22 cellular contexts compared by ENCODE assay signal in genomic region chr13:36880961-36881360, GRCh38. TPM values are rescaled to one million over a fixed set of nuclear protein-coding genes. Genes with fewer than 3 reads are reported as not detected.
A peak's percentile ranks its signal among the peaks of the same experiment; 100 is the strongest.
DNase-seq lines count a peak whose midpoint lies in the region; ATAC-seq, FAIRE-seq and TF ChIP-seq lines count a peak whose summit lies in the region.
"Had no signal": no experiment of that assay in that cellular context is flagged by ENCODE, and none has a peak within 500 bp of the region (broad histone marks: within the 10 kb centered on the region; RNA-seq: fewer than 3 reads in every experiment).

No MANE protein-coding gene starts in this region.

- H3K4me1 Mint-ChIP-seq in chondrocyte (ENCODE audit: low read depth) = peaks cover 14% of the 10 kb centered on the region
- H3K4me1 Mint-ChIP-seq: CD4-positive, CD25-positive, alpha-beta regulatory T cell; IgD-negative memory B cell had no signal

- no peak overlapping the region for H3K4me3 Mint-ChIP-seq in chondrocyte (ENCODE audit: unreplicated experiment)
- H3K4me3 Mint-ChIP-seq: CD4-positive, CD25-positive, alpha-beta regulatory T cell; H9; IgD-negative memory B cell had no signal

- H2AFZ ChIP-seq in HepG2 (ENCODE audit: low read length) = no peak overlapping the region

- H3K4me2 ChIP-seq in HepG2 (ENCODE audit: low read depth, low read length) = no peak overlapping the region

- DNase-seq in HepG2 (ENCODE audit: low spot score) (no peak), right lobe of liver (no peak), adipocyte (ENCODE audit: low read depth) (peak; percentile 12), fibroblast of peridontal ligament (ENCODE audit: extremely low read depth) (peak; percentile 17), chondrocyte (ENCODE audit: low spot score) (no peak), GM20000 (ENCODE audit: low spot score) (no peak), cortex of kidney (lab: John Stamatoyannopoulos, UW) (no peak)
- DNase-seq: 8988T; AML-193; CD4-positive, CD25-positive, alpha-beta regulatory T cell; H9; MV-4-11; NCI-H1436; NCI-H2081 treated with DMSO at 0.1 percent for 48 hours; NCI-H2227 treated with DMSO at 0.1 percent for 48 hours; NCI-H526 treated with DMSO at 0.1 percent for 48 hours; OCI-M1; SJCRH30 had no signal

- no peak for TF ChIP-seq EP300 in HepG2 (IDR thresholded peaks at IDR 0.05; ENCODE audit: low read depth in 2 of 2, low read length in 2 of 2)
- TF ChIP-seq EP300 in HepG2 (CRISPR knock-in tag; IDR thresholded peaks at IDR 0.05; ENCODE audit: borderline replicate concordance) = no peak

- no TSS peak for BruUV-seq in HepG2 (replicated peaks; lab: Mats Ljungman, UMichigan)

- no peaks in the 10 kb centered on the region for H4K20me1 ChIP-seq in HepG2 (ENCODE audit: insufficient read depth, low read length)

- no peaks in the 10 kb centered on the region for H3K27me3 Mint-ChIP-seq in chondrocyte (ENCODE audit: low read depth)
- H3K27me3 Mint-ChIP-seq: CD4-positive, CD25-positive, alpha-beta regulatory T cell had no signal

- CTCF ChIA-PET in HepG2 (lab: Yijun Ruan, JAX; ENCODE audit: low intra/inter-chr PET ratio, low total read pairs) = no interaction called here

- H3K36me3 ChIP-seq in HepG2 (replicated peaks in 1 of 2; ENCODE audit: control insufficient read depth in 1 of 2, insufficient read depth in 2 of 2, low read length in 2 of 2) = peaks cover 0 to 9% of the 10 kb centered on the region in 2 experiments; a peak in 2 of 5 replicates
- no peaks in the 10 kb centered on the region for H3K36me3 ChIP-seq in right lobe of liver
- peaks cover 7% of the 10 kb centered on the region for H3K36me3 ChIP-seq in adipocyte (ENCODE audit: control insufficient read depth, insufficient read depth, low read length, severe bottlenecking)
- H3K36me3 ChIP-seq: SJCRH30 had no signal

- H3K9me3 ChIP-seq in HepG2 (ENCODE audit: low read length) (no peaks in the 10 kb centered on the region), right lobe of liver (no peaks in the 10 kb centered on the region), adipocyte (ENCODE audit: control insufficient read depth, low read length) (no peaks in the 10 kb centered on the region)
- H3K9me3 ChIP-seq: SJCRH30 had no signal

- H3K4me1 ChIP-seq in HepG2 (ENCODE audit: insufficient read depth, low read length) = peaks cover 63% of the 10 kb centered on the region
- no peaks in the 10 kb centered on the region for H3K4me1 ChIP-seq in right lobe of liver
- peaks cover 6% of the 10 kb centered on the region for H3K4me1 ChIP-seq in adipocyte (ENCODE audit: control insufficient read depth, insufficient read depth, low read length)

- peaks cover 18% of the 10 kb centered on the region for H3K79me2 ChIP-seq in HepG2 (ENCODE audit: insufficient read depth, low read length)

- POLR2A ChIA-PET in HepG2 (lab: Yijun Ruan, JAX) = no interaction called here

- intact Hi-C loops in HepG2 (cut with micrococcal nuclease; ENCODE audit: unreplicated experiment) = no loop called here
- intact Hi-C loops in right lobe of liver (cut with DNase I) = no loop called here

- in situ Hi-C loops in HepG2 (cut with HindIII; ENCODE audit: extremely low pct_ligation_motif_present, low pct_unique_long_range_greater_than_20kb) = loop anchor here (5.0 kb wide), 1 partner anchor 41 kb away; the partner anchor contains the start of gene SMAD9

- H3K27ac ChIP-seq in HepG2 (ENCODE audit: extremely low read length, insufficient read depth, low read length) = peak overlapping the region; percentile 99
- no peak overlapping the region for H3K27ac ChIP-seq in right lobe of liver
- H3K27ac ChIP-seq: RWPE1, SJCRH30 had no signal

- H3K4me3 ChIP-seq in HepG2 (replicated peaks in 1 of 3; ENCODE audit: insufficient read depth in 1 of 3, low read depth in 2 of 3, low read length in 3 of 3) (no peak overlapping the region), right lobe of liver (no peak overlapping the region), adipocyte (ENCODE audit: low read length) (no peak overlapping the region)
- H3K4me3 ChIP-seq: SJCRH30 had no signal

- WGBS in HepG2 (ENCODE audit: low lambda C conversion rate) = 93% methylated on average over 2 of the region's 2 CpGs
- WGBS in right lobe of liver (ENCODE audit: insufficient coverage, low coverage, low lambda C conversion rate, missing lambda C conversion rate) = 36% methylated on average over 2 of the region's 2 CpGs

- no peaks in the 10 kb centered on the region for H3K9me3 Mint-ChIP-seq in chondrocyte (ENCODE audit: low read depth)
- H3K9me3 Mint-ChIP-seq: H9, IgD-negative memory B cell had no signal

- no peak for FAIRE-seq in HepG2 (lab: Jason Lieb, UNC)
- FAIRE-seq: GM12892 had no signal

- H3K27me3 ChIP-seq in HepG2 (ENCODE audit: control insufficient read depth in 1 of 2, insufficient read depth in 2 of 2, low read length in 2 of 2) (no peaks in the 10 kb centered on the region), right lobe of liver (no peaks in the 10 kb centered on the region), adipocyte (replicated peaks; ENCODE audit: control insufficient read depth, insufficient read depth, low read length) (no peaks in the 10 kb centered on the region)
- H3K27me3 ChIP-seq: SJCRH30 had no signal

- H3K9ac ChIP-seq in HepG2 (ENCODE audit: insufficient read depth, low read depth, low read length) (no peak overlapping the region), adipocyte (ENCODE audit: low read length) (no peak overlapping the region)

- no peak for TF ChIP-seq RAD21 in HepG2 (CRISPR knock-in tag; IDR thresholded peaks at IDR 0.05)

- no peak overlapping the region for H3K27ac Mint-ChIP-seq in chondrocyte (ENCODE audit: unreplicated experiment)
- H3K27ac Mint-ChIP-seq: CD4-positive, CD25-positive, alpha-beta regulatory T cell; H9; IgD-negative memory B cell had no signal

- peaks cover 13% of the 10 kb centered on the region for H3K36me3 Mint-ChIP-seq in chondrocyte (ENCODE audit: low read depth)
- H3K36me3 Mint-ChIP-seq: CD4-positive, CD25-positive, alpha-beta regulatory T cell; IgD-negative memory B cell had no signal

- TF ChIP-seq POLR2A in HepG2 (IDR thresholded peaks at IDR 0.05; ENCODE audit: insufficient read depth in 1 of 2, low read depth in 2 of 2, low read length in 2 of 2) (no peak), right lobe of liver (IDR thresholded peaks at IDR 0.05) (no peak)

- TF ChIP-seq CTCF in HepG2 (CRISPR knock-in tag; IDR thresholded peaks at IDR 0.05) = no peak
- no peak for TF ChIP-seq CTCF in right lobe of liver (IDR thresholded peaks at IDR 0.05)
- no peak for TF ChIP-seq CTCF in chondrocyte (IDR thresholded peaks at IDR 0.05)
- TF ChIP-seq CTCF in GM20000 (IDR thresholded peaks at IDR 0.05; ENCODE audit: extremely low read depth, missing control alignments) = no peak

- ATAC-seq in HepG2 (no peak), right lobe of liver (no peak), GM21576 (IDR thresholded peaks at IDR 0.05; ENCODE audit: unreplicated experiment) (no peak)

TF ChIP-seq in HepG2, 621 proteins besides CTCF, POLR2A, EP300 and RAD21 (continues in another document):
- no peak for TF ChIP-seq ZNF644 (CRISPR knock-in tag; IDR thresholded peaks at IDR 0.05; ENCODE audit: low read depth)
- TF ChIP-seq, protein P1, sequence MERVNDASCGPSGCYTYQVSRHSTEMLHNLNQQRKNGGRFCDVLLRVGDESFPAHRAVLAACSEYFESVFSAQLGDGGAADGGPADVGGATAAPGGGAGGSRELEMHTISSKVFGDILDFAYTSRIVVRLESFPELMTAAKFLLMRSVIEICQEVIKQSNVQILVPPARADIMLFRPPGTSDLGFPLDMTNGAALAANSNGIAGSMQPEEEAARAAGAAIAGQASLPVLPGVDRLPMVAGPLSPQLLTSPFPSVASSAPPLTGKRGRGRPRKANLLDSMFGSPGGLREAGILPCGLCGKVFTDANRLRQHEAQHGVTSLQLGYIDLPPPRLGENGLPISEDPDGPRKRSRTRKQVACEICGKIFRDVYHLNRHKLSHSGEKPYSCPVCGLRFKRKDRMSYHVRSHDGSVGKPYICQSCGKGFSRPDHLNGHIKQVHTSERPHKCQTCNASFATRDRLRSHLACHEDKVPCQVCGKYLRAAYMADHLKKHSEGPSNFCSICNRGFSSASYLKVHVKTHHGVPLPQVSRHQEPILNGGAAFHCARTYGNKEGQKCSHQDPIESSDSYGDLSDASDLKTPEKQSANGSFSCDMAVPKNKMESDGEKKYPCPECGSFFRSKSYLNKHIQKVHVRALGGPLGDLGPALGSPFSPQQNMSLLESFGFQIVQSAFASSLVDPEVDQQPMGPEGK (CRISPR knock-in tag; IDR thresholded peaks at IDR 0.05) = no peak

RNA-seq across cellular contexts. Expression of gene SMAD9, which starts 39.1 kb away (rescaled TPM):
- total RNA-seq in HepG2 (2016; rRNA removed; fragmentation: Illumina TruSeq; extraction: Trizol) = 4.2 and 6.3 TPM in 2 replicates
- total RNA-seq in HepG2 (2016; cell fraction: cytosol; rRNA removed; fragmentation: Illumina TruSeq; extraction: Trizol; ENCODE audit: low read depth) = 1.2 and 1.3 TPM in 2 replicates
- total RNA-seq in HepG2 (2016; cell fraction: insoluble cytoplasmic fraction; rRNA removed; fragmentation: Illumina TruSeq; extraction: Trizol) = 5.1 and 5.7 TPM in 2 replicates
- total RNA-seq in HepG2 (2016; cell fraction: membrane; rRNA removed; fragmentation: Illumina TruSeq; extraction: Trizol) = 3.9 and 4.0 TPM in 2 replicates
- 5.0 and 5.1 TPM in 2 replicates for total RNA-seq in HepG2 (2016; cell fraction: nucleus; rRNA removed; fragmentation: Illumina TruSeq; extraction: Trizol)
- 6.0 and 7.7 TPM in 2 replicates for polyA plus RNA-seq in HepG2 (2011; rRNA removed)
- 3.7 and 4.0 TPM in 2 replicates for polyA plus RNA-seq in HepG2 (2011; cell fraction: cytosol; rRNA removed)
- 8.9 and 13.5 TPM in 2 replicates for polyA plus RNA-seq in HepG2 (2011; cell fraction: nucleus; rRNA removed)
- 4.5 and 5.4 TPM in 2 replicates for polyA plus RNA-seq in HepG2 (2012)
- polyA plus RNA-seq in HepG2 (2016; cell fraction: cytosol; fragmentation: Illumina TruSeq; extraction: Trizol; ENCODE audit: low read depth) = 0.35 and 0.44 TPM in 2 replicates
- polyA plus RNA-seq in HepG2 (2016; cell fraction: insoluble cytoplasmic fraction; fragmentation: Illumina TruSeq; extraction: Trizol; ENCODE audit: low read depth) = 5.0 and 5.5 TPM in 2 replicates
- polyA plus RNA-seq in HepG2 (2016; cell fraction: membrane; fragmentation: Illumina TruSeq; extraction: Trizol; ENCODE audit: low read depth) = 1.8 and 2.1 TPM in 2 replicates
- polyA plus RNA-seq in HepG2 (2016; cell fraction: nucleus; fragmentation: Illumina TruSeq; extraction: Trizol; ENCODE audit: insufficient read depth, low read depth) = 6.4 and 7.3 TPM in 2 replicates
- 14.6 TPM in 1 of 2 replicates, not detected in the other for polyA minus RNA-seq in HepG2 (2011; rRNA and poly(A)+ RNA removed; ENCODE audit: low replicate concordance)
- polyA minus RNA-seq in HepG2 (2011; cell fraction: cytosol; rRNA and poly(A)+ RNA removed) = 8.3 and 8.5 TPM in 2 replicates
- 9.7 and 10.6 TPM in 2 replicates for polyA minus RNA-seq in HepG2 (2011; cell fraction: nucleus; rRNA and poly(A)+ RNA removed)
- total RNA-seq in right lobe of liver = 1 to 10 TPM in 4 of 6 experiments, under 1 TPM in 2; 0.80 to 1.5 (median 1.3) TPM
- 8.4 to 9.5 TPM (median 8.9 TPM) in 3 replicates for total RNA-seq in chondrocyte

Comparison
In these comparisons a context has a peak if more than half of its experiments do, and no peak if none do; other contexts are left out.
1. DNase-seq: peak in adipocyte (single experiment) and fibroblast of peridontal ligament (single experiment); none in HepG2 (single experiment), right lobe of liver (0 of 3), chondrocyte (single experiment), GM20000 (single experiment) and cortex of kidney (single experiment).